In genomic region chr19:35853038-35853756, GRCh38 we compare ENCODE assay signal across 1 cellular context.
TF ChIP-seq lines count a peak whose summit lies in the region.

No MANE protein-coding gene starts in this region.

TF ChIP-seq in HEK293, 187 proteins besides CTCF, POLR2A, EP300 and RAD21 (continued from another document and continues in another):
- TF ChIP-seq INSM2 (tag by site-specific recombination; IDR thresholded peaks at IDR 0.05) (no peak), YY2 (tag by site-specific recombination; IDR thresholded peaks at IDR 0.05) (no peak), ZNF785 (tag by site-specific recombination; IDR thresholded peaks at IDR 0.05) (peak; percentile 63; the same call in 1 of the 2 replicates), ZNF645 (tag by site-specific recombination; IDR thresholded peaks at IDR 0.05) (no peak), ZFP41 (tag by site-specific recombination; IDR thresholded peaks at IDR 0.05; ENCODE audit: borderline replicate concordance) (no peak), ZNF791 (tag by site-specific recombination; IDR thresholded peaks at IDR 0.05) (no peak), TSHZ1 (tag by site-specific recombination; IDR thresholded peaks at IDR 0.05; ENCODE audit: borderline replicate concordance) (no peak), ZNF366 (tag by site-specific recombination; conservative IDR thresholded peaks at IDR 0.05) (peak; percentile 79; the same call in 1 of the 2 replicates), PRDM6 (tag by site-specific recombination; IDR thresholded peaks at IDR 0.05) (no peak), KLF10 (tag by site-specific recombination; IDR thresholded peaks at IDR 0.05) (no peak), SCRT1 (tag by site-specific recombination; IDR thresholded peaks at IDR 0.05; ENCODE audit: borderline replicate concordance) (no peak), ZNF747 (tag by site-specific recombination; IDR thresholded peaks at IDR 0.05) (no peak; the same call in 1 of the 2 replicates), ZFP37 (tag by site-specific recombination; IDR thresholded peaks at IDR 0.05) (no peak), EGR2 (tag by site-specific recombination; IDR thresholded peaks at IDR 0.05; ENCODE audit: low read depth) (peak; percentile 100), ZNF558 (tag by site-specific recombination; IDR thresholded peaks at IDR 0.05) (no peak), SALL2 (tag by site-specific recombination; IDR thresholded peaks at IDR 0.05; ENCODE audit: borderline replicate concordance) (0 out of 2 replicates have a peak, but pooled peaks have one; percentile 61), ZBTB44 (tag by site-specific recombination; IDR thresholded peaks at IDR 0.05) (no peak), ZNF530 (tag by site-specific recombination; IDR thresholded peaks at IDR 0.05; ENCODE audit: low read depth) (no peak), GLIS2 (tag by site-specific recombination; IDR thresholded peaks at IDR 0.05) (peak; percentile 6; the same call in 1 of the 2 replicates), ZNF423 (tag by site-specific recombination; IDR thresholded peaks at IDR 0.05) (no peak), ZNF398 (tag by site-specific recombination; IDR thresholded peaks at IDR 0.05) (peak; percentile 34; the same call in 1 of the 2 replicates), ZNF157 (tag by site-specific recombination; IDR thresholded peaks at IDR 0.05) (no peak), ZNF121 (tag by site-specific recombination; IDR thresholded peaks at IDR 0.05) (peak; percentile 93), ZNF354C (tag by site-specific recombination; IDR thresholded peaks at IDR 0.05; ENCODE audit: borderline replicate concordance, low read depth) (no peak), ZFHX2 (tag by site-specific recombination; conservative IDR thresholded peaks at IDR 0.05) (peak; percentile 100), ZSCAN16 (tag by site-specific recombination; IDR thresholded peaks at IDR 0.05) (no peak), SETDB1 (IDR thresholded peaks at IDR 0.05; ENCODE audit: insufficient read length, low read length) (no peak), ZNF549 (tag by site-specific recombination; IDR thresholded peaks at IDR 0.05) (no peak), KLF16 (tag by site-specific recombination; IDR thresholded peaks at IDR 0.05) (no peak), ZNF416 (tag by site-specific recombination; IDR thresholded peaks at IDR 0.05) (no peak), ZNF488 (tag by site-specific recombination; IDR thresholded peaks at IDR 0.05) (no peak), ZFP69B (tag by site-specific recombination; IDR thresholded peaks at IDR 0.05) (no peak), ZNF239 (tag by site-specific recombination; IDR thresholded peaks at IDR 0.05) (no peak), ZNF776 (tag by site-specific recombination; IDR thresholded peaks at IDR 0.05; ENCODE audit: borderline replicate concordance) (no peak), ZNF529 (tag by site-specific recombination; IDR thresholded peaks at IDR 0.05; ENCODE audit: insufficient replicate concordance) (no peak), ZNF701 (tag by site-specific recombination; IDR thresholded peaks at IDR 0.05) (no peak), ZNF473 (tag by site-specific recombination; IDR thresholded peaks at IDR 0.05) (0 out of 2 replicates have a peak, but pooled peaks have one; percentile 16), PRDM4 (tag by site-specific recombination; IDR thresholded peaks at IDR 0.05) (no peak), ZNF292 (tag by site-specific recombination; IDR thresholded peaks at IDR 0.05; ENCODE audit: borderline replicate concordance, low read depth) (no peak), ZNF23 (tag by site-specific recombination; IDR thresholded peaks at IDR 0.05; ENCODE audit: borderline replicate concordance) (no peak), GLIS1 (tag by site-specific recombination; IDR thresholded peaks at IDR 0.05) (peak; percentile 69), ZNF518A (tag by site-specific recombination; conservative IDR thresholded peaks at IDR 0.05; ENCODE audit: low read depth) (no peak), ZNF16 (tag by site-specific recombination; IDR thresholded peaks at IDR 0.05; ENCODE audit: low read depth) (no peak)
